Comparison of ENCODE assay signal across 8 cellular contexts in genomic region chr13:110615005-110615321, GRCh38. TPM values are rescaled to one million over a fixed set of nuclear protein-coding genes. Genes with fewer than 3 reads are reported as not detected.
A peak's percentile ranks its signal among the peaks of the same experiment; 100 is the strongest.
DNase-seq lines count a peak whose midpoint lies in the region; ATAC-seq and TF ChIP-seq lines count a peak whose summit lies in the region.

No MANE protein-coding gene starts in this region.

- peaks cover 4% of the 10 kb centered on the region for H3K9me3 Mint-ChIP-seq in activated naive CD4-positive, alpha-beta T cell treated with anti-CD3 and anti-CD28 coated beads, Interleukin-2, amount 50 U/mL, for 24 hours
- H3K9me3 Mint-ChIP-seq in memory B cell, result no peaks in the 10 kb centered on the region
- H3K9me3 Mint-ChIP-seq in type B pancreatic cell, result peaks cover 3% of the 10 kb centered on the region

- H3K27ac ChIP-seq in body of pancreas, result peak overlapping the region; percentile 51 to 97 (median 94)

- H3K4me3 Mint-ChIP-seq in activated naive CD4-positive, alpha-beta T cell treated with anti-CD3 and anti-CD28 coated beads, Interleukin-2, amount 50 U/mL, for 24 hours, result peak overlapping the region; percentile 96
- H3K4me3 Mint-ChIP-seq in memory B cell (peak overlapping the region; percentile 95), type B pancreatic cell (peak overlapping the region; percentile 88)

- H3K4me1 Mint-ChIP-seq in activated naive CD4-positive, alpha-beta T cell treated with anti-CD3 and anti-CD28 coated beads, Interleukin-2, amount 50 U/mL, for 24 hours, result peaks cover 38% of the 10 kb centered on the region
- H3K4me1 Mint-ChIP-seq in memory B cell (peaks cover 16% of the 10 kb centered on the region), type B pancreatic cell (ENCODE audit: unreplicated experiment) (peaks cover 28% of the 10 kb centered on the region)

- H3K4me1 ChIP-seq in body of pancreas, result peaks cover 35% of the 10 kb centered on the region

- no peaks in the 10 kb centered on the region for H3K9me3 ChIP-seq in body of pancreas

- peaks cover 4% of the 10 kb centered on the region for H3K36me3 Mint-ChIP-seq in activated naive CD4-positive, alpha-beta T cell treated with anti-CD3 and anti-CD28 coated beads, Interleukin-2, amount 50 U/mL, for 24 hours
- H3K36me3 Mint-ChIP-seq in memory B cell, result no peaks in the 10 kb centered on the region
- peaks cover 4% of the 10 kb centered on the region for H3K36me3 Mint-ChIP-seq in type B pancreatic cell

- no peak for TF ChIP-seq CTCF in body of pancreas (IDR thresholded peaks at IDR 0.05)
- TF ChIP-seq CTCF in type B pancreatic cell (conservative IDR thresholded peaks at IDR 0.05), result no peak

- 80 to 96% methylated on average over 8 to 11 of the region's 11 CpGs for WGBS in body of pancreas, 2 donors

- TF ChIP-seq POLR2A in body of pancreas (IDR thresholded peaks at IDR 0.05), result no peak

- no peaks in the 10 kb centered on the region for H3K36me3 ChIP-seq in body of pancreas (replicated peaks in 1 of 2; ENCODE audit: insufficient read depth in 1 of 2, low read depth in 2 of 2)

- intact Hi-C loops in body of pancreas (cut with DNase I), result no loop called here

- H3K27me3 Mint-ChIP-seq in activated naive CD4-positive, alpha-beta T cell treated with anti-CD3 and anti-CD28 coated beads, Interleukin-2, amount 50 U/mL, for 24 hours, result no peaks in the 10 kb centered on the region
- H3K27me3 Mint-ChIP-seq in memory B cell (no peaks in the 10 kb centered on the region), type B pancreatic cell (no peaks in the 10 kb centered on the region)

- peak overlapping the region; percentile 96 for H3K27ac Mint-ChIP-seq in activated naive CD4-positive, alpha-beta T cell treated with anti-CD3 and anti-CD28 coated beads, Interleukin-2, amount 50 U/mL, for 24 hours
- H3K27ac Mint-ChIP-seq in memory B cell (peak overlapping the region; percentile 79), type B pancreatic cell (peak overlapping the region; percentile 93)

- ATAC-seq in body of pancreas (no peak), memory B cell (ENCODE audit: low read depth) (no peak), HG03460 (IDR thresholded peaks at IDR 0.05; ENCODE audit: unreplicated experiment) (no peak)

- no peak overlapping the region for H3K4me3 ChIP-seq in body of pancreas

- H3K27me3 ChIP-seq in body of pancreas, result no peaks in the 10 kb centered on the region

- DNase-seq in activated naive CD4-positive, alpha-beta T cell (lab: John Stamatoyannopoulos, UW), result no peak
- DNase-seq in body of pancreas (no peak), memory B cell (ENCODE audit: low spot score in 2 of 2) (no peak), type B pancreatic cell (ENCODE audit: extremely low spot score, unreplicated experiment) (no peak), midbrain (lab: John Stamatoyannopoulos, UW) (no peak), NCI-H82 treated with DMSO at 0.1 percent for 48 hours (lab: John Stamatoyannopoulos, UW; ENCODE audit: unreplicated experiment) (no peak)

RNA-seq across cellular contexts. Expression of gene NAXD, which starts 0.4 kb away (rescaled TPM):
- total RNA-seq in body of pancreas, result 10 to 100 TPM; 23.4 to 27.5 TPM
- total RNA-seq in type B pancreatic cell (ENCODE audit: low replicate concordance), result 38.8 and 39.5 TPM in 2 replicates

RNA-seq across cellular contexts. Expression of gene RAB20, which starts 53.4 kb away (rescaled TPM):
- total RNA-seq in body of pancreas (10 to 100 TPM; 23.1 to 35.5 TPM), type B pancreatic cell (ENCODE audit: low replicate concordance) (6.4 and 9.1 TPM in 2 replicates)
